13 cellular contexts compared by ENCODE assay signal in genomic region chr18:68152770-68153169, GRCh38.
DNase-seq lines count a peak whose midpoint lies in the region; ATAC-seq and TF ChIP-seq lines count a peak whose summit lies in the region.
"Had no signal": no experiment of that assay in that cellular context is flagged by ENCODE, and none has a peak within 500 bp of the region (broad histone marks: within the 10 kb centered on the region; RNA-seq: fewer than 3 reads in every experiment).

No MANE protein-coding gene starts in this region.

- TF ChIP-seq POLR2A in NB4 (IDR thresholded peaks at IDR 0.05; ENCODE audit: extremely low read depth, insufficient read length), result no peak

- peaks cover 3% of the 10 kb centered on the region for H3K9me3 Mint-ChIP-seq in stimulated activated memory B cell treated with anti-CD40 and anti-IgM and Interleukin-4, amounts not matched to agents 10 μg/mL and 1 μg/mL and 100 μg/mL, for 72 hours
- H3K9me3 Mint-ChIP-seq: activated CD4-positive, alpha-beta T cell treated with anti-CD3 and anti-CD28 coated beads, Interleukin-2, amount 10 ng/mL, durations not matched to agents 24 days and 14 days had no signal

- no peaks in the 10 kb centered on the region for H3K4me1 Mint-ChIP-seq in stimulated activated memory B cell treated with anti-CD40 and anti-IgM and Interleukin-4, amounts not matched to agents 10 μg/mL and 1 μg/mL and 100 μg/mL, for 72 hours
- H3K4me1 Mint-ChIP-seq: activated CD4-positive, alpha-beta T cell treated with anti-CD3 and anti-CD28 coated beads, Interleukin-2, amount 10 ng/mL, durations not matched to agents 24 days and 14 days; central memory CD8-positive, alpha-beta T cell had no signal

- no peak overlapping the region for H3K27ac Mint-ChIP-seq in stimulated activated memory B cell treated with anti-CD40 and anti-IgM and Interleukin-4, amounts not matched to agents 10 μg/mL and 1 μg/mL and 100 μg/mL, for 72 hours
- H3K27ac Mint-ChIP-seq: activated CD4-positive, alpha-beta T cell treated with anti-CD3 and anti-CD28 coated beads, Interleukin-2, amount 10 ng/mL, durations not matched to agents 24 days and 14 days; HFFc6 had no signal

- intact Hi-C loops in left cardiac atrium (cut with DNase I), result no loop called here

- no peaks in the 10 kb centered on the region for H3K27me3 Mint-ChIP-seq in stimulated activated memory B cell treated with anti-CD40 and anti-IgM and Interleukin-4, amounts not matched to agents 10 μg/mL and 1 μg/mL and 100 μg/mL, for 72 hours
- H3K27me3 Mint-ChIP-seq: activated CD4-positive, alpha-beta T cell treated with anti-CD3 and anti-CD28 coated beads, Interleukin-2, amount 10 ng/mL, durations not matched to agents 24 days and 14 days; central memory CD8-positive, alpha-beta T cell had no signal

- no peak overlapping the region for H3K4me3 Mint-ChIP-seq in stimulated activated memory B cell treated with anti-CD40 and anti-IgM and Interleukin-4, amounts not matched to agents 10 μg/mL and 1 μg/mL and 100 μg/mL, for 72 hours
- H3K4me3 Mint-ChIP-seq: activated CD4-positive, alpha-beta T cell treated with anti-CD3 and anti-CD28 coated beads, Interleukin-2, amount 10 ng/mL, durations not matched to agents 24 days and 14 days; central memory CD8-positive, alpha-beta T cell; HFFc6 had no signal

- H3K36me3 Mint-ChIP-seq in stimulated activated memory B cell treated with anti-CD40 and anti-IgM and Interleukin-4, amounts not matched to agents 10 μg/mL and 1 μg/mL and 100 μg/mL, for 72 hours, result no peaks in the 10 kb centered on the region

- ATAC-seq in stimulated activated memory B cell treated with anti-CD40 and anti-IgM and Interleukin-4, amounts not matched to agents 10 μg/mL and 1 μg/mL and 100 μg/mL, for 72 hours, result peak; percentile 16
- ATAC-seq in left cardiac atrium, result no peak

- H3K4me3 ChIP-seq in NB4 (ENCODE audit: low read depth, low read length), result no peak overlapping the region
- H3K4me3 ChIP-seq: MG63 had no signal

- TF ChIP-seq CTCF in NB4 (IDR thresholded peaks at IDR 0.05; ENCODE audit: low read depth, low read length), result peak; percentile 13

- peak; percentile 45 for DNase-seq in NCI-H748 (lab: John Stamatoyannopoulos, UW; ENCODE audit: unreplicated experiment)
- no peak for DNase-seq in NCI-H748 treated with DMSO at 0.1 percent for 48 hours (lab: John Stamatoyannopoulos, UW)
- peak; percentile 17 for DNase-seq in NB4 (ENCODE audit: low read depth)
- DNase-seq in cerebellar cortex (ENCODE audit: low spot score), result peak; percentile 13
- no peak for DNase-seq in NOMO-1 treated with DMSO at 0.1 percent for 48 hours (lab: John Stamatoyannopoulos, UW; ENCODE audit: unreplicated experiment)
- DNase-seq in left cardiac atrium, result no peak
- DNase-seq in activated CD4-positive, alpha-beta T cell treated with anti-CD3 and anti-CD28 coated beads for 4 hours, result no peak
- DNase-seq: activated CD4-positive, alpha-beta T cell treated with anti-CD3 and anti-CD28 coated beads, Interleukin-2, amount 10 ng/mL, durations not matched to agents 24 days and 14 days; HFFc6; kidney glomerular epithelial cell; MG63 had no signal

Comparison
In these comparisons a context has a peak if more than half of its experiments do, and no peak if none do; other contexts are left out.
1. DNase-seq: peak in NCI-H748 (single experiment), NB4 (single experiment) and cerebellar cortex (single experiment); none in NCI-H748 treated with DMSO at 0.1 percent for 48 hours (single experiment), NOMO-1 treated with DMSO at 0.1 percent for 48 hours (single experiment), left cardiac atrium (single experiment) and activated CD4-positive, alpha-beta T cell treated with anti-CD3 and anti-CD28 coated beads for 4 hours (0 of 2).